9 cellular contexts compared by ENCODE assay signal in genomic region chr15:73924258-73924921, GRCh38. TPM values are rescaled to one million over a fixed set of nuclear protein-coding genes. Genes with fewer than 3 reads are reported as not detected.
DNase-seq lines count a peak whose midpoint lies in the region; ATAC-seq and TF ChIP-seq lines count a peak whose summit lies in the region.
"Had no signal": no experiment of that assay in that cellular context is flagged by ENCODE, and none has a peak within 500 bp of the region (broad histone marks: within the 10 kb centered on the region; RNA-seq: fewer than 3 reads in every experiment).

No MANE protein-coding gene starts in this region.

- H3K4me1 ChIP-seq in upper lobe of right lung, result peaks cover 35% of the 10 kb centered on the region

- no peaks in the 10 kb centered on the region for H3K9me3 ChIP-seq in upper lobe of right lung

- H3K4me3 ChIP-seq in upper lobe of right lung, result no peak overlapping the region

- DNase-seq in NCI-H1694 treated with DMSO at 0.1 percent for 48 hours (lab: John Stamatoyannopoulos, UW) (peak; percentile 55), NCI-H1694 (lab: John Stamatoyannopoulos, UW) (no peak), RWPE1 (ENCODE audit: low spot score) (peak; percentile 83), midbrain (lab: John Stamatoyannopoulos, UW) (peak; percentile 30), upper lobe of right lung (no peak), NCI-H510A (lab: John Stamatoyannopoulos, UW) (no peak), cortex of kidney (lab: John Stamatoyannopoulos, UW) (no peak)
- DNase-seq in central memory CD8-positive, alpha-beta T cell (ENCODE audit: low spot score in 2 of 2), result no peak

- H3K4me3 Mint-ChIP-seq in central memory CD8-positive, alpha-beta T cell, result no peak overlapping the region
- H3K4me3 Mint-ChIP-seq: B cell had no signal

- POLR2A ChIA-PET in RWPE1 (lab: Yijun Ruan, JAX; ENCODE audit: low non-redundant PET), result no interaction called here

- peak overlapping the region; percentile 86 for H3K27ac Mint-ChIP-seq in central memory CD8-positive, alpha-beta T cell (ENCODE audit: low read depth)
- H3K27ac Mint-ChIP-seq: B cell had no signal

- peaks cover 7% of the 10 kb centered on the region for H3K36me3 Mint-ChIP-seq in central memory CD8-positive, alpha-beta T cell (ENCODE audit: insufficient read depth)

- no peak for ATAC-seq in central memory CD8-positive, alpha-beta T cell (replicated peaks; ENCODE audit: extremely low read depth, poor library complexity, severe bottlenecking)
- no peak for ATAC-seq in upper lobe of right lung

- intact Hi-C loops in upper lobe of right lung (cut with DNase I), result no loop called here

- H3K27ac ChIP-seq in RWPE1, result peak overlapping the region; percentile 86
- peak overlapping the region; percentile 52 for H3K27ac ChIP-seq in upper lobe of right lung

- no peaks in the 10 kb centered on the region for H3K27me3 Mint-ChIP-seq in central memory CD8-positive, alpha-beta T cell

- H3K4me1 Mint-ChIP-seq in central memory CD8-positive, alpha-beta T cell, result peaks cover 59% of the 10 kb centered on the region

- H3K36me3 ChIP-seq in upper lobe of right lung, result no peaks in the 10 kb centered on the region

- CTCF ChIA-PET in RWPE1 (lab: Yijun Ruan, JAX), result no interaction called here

- no peak for TF ChIP-seq CTCF in RWPE1 (conservative IDR thresholded peaks at IDR 0.05; ENCODE audit: low read depth)
- TF ChIP-seq CTCF in upper lobe of right lung (IDR thresholded peaks at IDR 0.05), result no peak

- no peaks in the 10 kb centered on the region for H3K9me3 Mint-ChIP-seq in central memory CD8-positive, alpha-beta T cell

- no peaks in the 10 kb centered on the region for H3K27me3 ChIP-seq in upper lobe of right lung

RNA-seq across cellular contexts. Expression of gene LOXL1, which starts 1.9 kb away (rescaled TPM):
- total RNA-seq in upper lobe of right lung, result 11.1 TPM

RNA-seq across cellular contexts. Expression of gene TBC1D21, which starts 51.0 kb away (rescaled TPM):
- not detected for total RNA-seq in upper lobe of right lung
- total RNA-seq: B cell had no signal

Comparison
In these comparisons a context has a peak if more than half of its experiments do, and no peak if none do; other contexts are left out.
1. DNase-seq: peak in NCI-H1694 treated with DMSO at 0.1 percent for 48 hours (single experiment), RWPE1 (single experiment) and midbrain (single experiment); none in NCI-H1694 (single experiment), central memory CD8-positive, alpha-beta T cell (0 of 2), upper lobe of right lung (single experiment), NCI-H510A (single experiment) and cortex of kidney (single experiment).